9 cellular contexts compared by ENCODE assay signal in genomic region chr6:157615411-157615763, GRCh38.
DNase-seq lines count a peak whose midpoint lies in the region; ATAC-seq and TF ChIP-seq lines count a peak whose summit lies in the region.
"Had no signal": no experiment of that assay in that cellular context is flagged by ENCODE, and none has a peak within 500 bp of the region (broad histone marks: within the 10 kb centered on the region; RNA-seq: fewer than 3 reads in every experiment).

No MANE protein-coding gene starts in this region.

- no peaks in the 10 kb centered on the region for H3K9me3 Mint-ChIP-seq in activated CD4-positive, alpha-beta T cell treated with anti-CD3 and anti-CD28 coated beads for 36 hours (ENCODE audit: low read depth)
- H3K9me3 Mint-ChIP-seq: activated T-helper 2 cell treated with anti-CD3 and anti-CD28 coated beads, Interferon-gamma antibody, Interleukin-2, Interleukin-4, amounts not matched to agents 10 μg/mL and 5 μg/mL and 100 μg/mL, durations not matched to agents 14 hours and 24 hours and 36 hours had no signal

- H3K4me3 Mint-ChIP-seq in activated CD4-positive, alpha-beta T cell treated with anti-CD3 and anti-CD28 coated beads for 36 hours, result no peak overlapping the region

- H3K4me1 Mint-ChIP-seq in activated CD4-positive, alpha-beta T cell treated with anti-CD3 and anti-CD28 coated beads for 36 hours, result peaks cover 4% of the 10 kb centered on the region

- no peaks in the 10 kb centered on the region for H3K27me3 Mint-ChIP-seq in activated CD4-positive, alpha-beta T cell treated with anti-CD3 and anti-CD28 coated beads for 36 hours

- peak; percentile 11 for TF ChIP-seq CTCF in GM13977 (IDR thresholded peaks at IDR 0.05; ENCODE audit: extremely low read depth, insufficient read depth, missing control alignments)

- intact Hi-C loops in posterior vena cava (cut with DNase I), result no loop called here
- intact Hi-C loops in activated CD4-positive, alpha-beta T cell treated with anti-CD3 and anti-CD28 coated beads for 36 hours (cut with DNase I, micrococcal nuclease), result no loop called here

- ATAC-seq in GM19328 (IDR thresholded peaks at IDR 0.05; ENCODE audit: unreplicated experiment), result no peak
- ATAC-seq in HG02938 (IDR thresholded peaks at IDR 0.05; ENCODE audit: unreplicated experiment), result no peak
- no peak for ATAC-seq in activated CD4-positive, alpha-beta T cell treated with anti-CD3 and anti-CD28 coated beads for 36 hours

- no peaks in the 10 kb centered on the region for H3K36me3 Mint-ChIP-seq in activated CD4-positive, alpha-beta T cell treated with anti-CD3 and anti-CD28 coated beads for 36 hours (ENCODE audit: low read depth)

- POLR2A ChIA-PET in activated CD4-positive, alpha-beta T cell treated with anti-CD3 and anti-CD28 coated beads for 36 hours (lab: Charles Lee), result no interaction called here

- DNase-seq in GM13977 (ENCODE audit: low spot score), result no peak
- peak; percentile 16 for DNase-seq in NCI-H69 (lab: John Stamatoyannopoulos, UW)
- DNase-seq in dermis blood vessel endothelial cell, result peak; percentile 51
- peak; percentile 78 for DNase-seq in posterior vena cava (ENCODE audit: low spot score)
- DNase-seq in activated CD4-positive, alpha-beta T cell treated with anti-CD3 and anti-CD28 coated beads for 36 hours, result no peak
- DNase-seq: T-helper 9 cell had no signal

- in situ Hi-C loops in GM13977 (cut with MboI; ENCODE audit: low pct_unique_long_range_greater_than_20kb, low sequenced_read_pairs, unreplicated experiment), result no loop called here

- CTCF ChIA-PET in activated CD4-positive, alpha-beta T cell treated with anti-CD3 and anti-CD28 coated beads for 36 hours (lab: Charles Lee), result interaction anchor here (0.6 to 1.5 kb wide), 3 partner anchors 51 to 283 kb away, joined by 3 to 6 read pairs (median 3); no protein-coding TSS in a partner anchor

- no peak overlapping the region for H3K27ac Mint-ChIP-seq in activated CD4-positive, alpha-beta T cell treated with anti-CD3 and anti-CD28 coated beads for 36 hours
- H3K27ac Mint-ChIP-seq: activated T-helper 2 cell treated with anti-CD3 and anti-CD28 coated beads, Interferon-gamma antibody, Interleukin-2, Interleukin-4, amounts not matched to agents 10 μg/mL and 5 μg/mL and 100 μg/mL, durations not matched to agents 14 hours and 24 hours and 36 hours had no signal

Comparison
In these comparisons a context has a peak if more than half of its experiments do, and no peak if none do; other contexts are left out.
1. DNase-seq: peak in NCI-H69 (single experiment), dermis blood vessel endothelial cell (single experiment) and posterior vena cava (single experiment); none in GM13977 (single experiment) and activated CD4-positive, alpha-beta T cell treated with anti-CD3 and anti-CD28 coated beads for 36 hours (single experiment).